Comparison of ENCODE assay signal across 1 cellular context in the genomic region with DNA sequence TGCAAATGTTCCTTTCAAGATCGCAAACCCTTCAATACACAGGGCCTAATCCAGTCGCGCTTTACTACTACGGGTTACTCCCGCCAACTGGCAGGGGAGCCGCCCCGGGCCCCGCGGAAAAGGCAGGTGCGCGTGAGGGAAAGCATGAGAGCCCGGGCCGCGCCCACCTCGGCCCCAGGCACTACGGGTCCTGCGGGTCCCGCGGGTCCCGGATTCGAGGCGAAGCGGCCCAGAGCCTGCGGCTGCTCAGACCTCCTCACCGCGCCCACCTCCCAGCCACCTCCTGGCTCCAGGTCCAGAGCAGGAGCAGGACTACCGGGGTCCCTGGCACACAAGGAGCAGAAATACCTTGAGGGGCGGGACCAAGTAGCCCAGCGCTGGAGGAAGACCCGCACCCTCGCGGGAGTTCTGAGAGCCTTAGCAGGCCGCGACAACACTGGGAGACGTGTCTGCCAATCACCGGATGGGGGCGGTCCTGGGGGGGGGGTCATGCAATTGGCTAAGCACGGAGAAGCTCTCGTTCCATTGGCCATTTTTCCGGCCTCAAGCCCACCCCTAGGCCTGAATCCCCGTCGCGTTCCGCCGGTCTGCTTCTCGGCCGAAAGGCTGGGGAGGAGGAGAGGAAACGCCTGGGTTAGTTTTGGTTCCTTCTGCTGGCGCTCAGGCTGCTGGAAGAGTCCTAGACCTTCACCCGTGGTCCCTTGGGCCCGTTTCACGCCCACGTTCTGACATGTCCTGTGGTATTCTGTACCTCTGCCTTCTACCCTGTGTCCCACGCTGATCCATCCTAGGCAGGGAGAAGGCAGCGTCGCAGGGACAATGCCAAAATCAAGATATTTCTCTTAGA.
TF ChIP-seq lines count a peak whose summit lies in the region.

No MANE protein-coding gene starts in this region.

TF ChIP-seq in HEK293, 187 proteins besides CTCF, POLR2A, EP300 and RAD21 (continued from another document and continues in another):
- 0 out of 2 replicates have a peak, but pooled peaks have one; percentile 19 for TF ChIP-seq IKZF3 (tag by site-specific recombination; IDR thresholded peaks at IDR 0.05)
- TF ChIP-seq, protein P1, sequence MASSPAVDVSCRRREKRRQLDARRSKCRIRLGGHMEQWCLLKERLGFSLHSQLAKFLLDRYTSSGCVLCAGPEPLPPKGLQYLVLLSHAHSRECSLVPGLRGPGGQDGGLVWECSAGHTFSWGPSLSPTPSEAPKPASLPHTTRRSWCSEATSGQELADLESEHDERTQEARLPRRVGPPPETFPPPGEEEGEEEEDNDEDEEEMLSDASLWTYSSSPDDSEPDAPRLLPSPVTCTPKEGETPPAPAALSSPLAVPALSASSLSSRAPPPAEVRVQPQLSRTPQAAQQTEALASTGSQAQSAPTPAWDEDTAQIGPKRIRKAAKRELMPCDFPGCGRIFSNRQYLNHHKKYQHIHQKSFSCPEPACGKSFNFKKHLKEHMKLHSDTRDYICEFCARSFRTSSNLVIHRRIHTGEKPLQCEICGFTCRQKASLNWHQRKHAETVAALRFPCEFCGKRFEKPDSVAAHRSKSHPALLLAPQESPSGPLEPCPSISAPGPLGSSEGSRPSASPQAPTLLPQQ (tag by site-specific recombination; IDR thresholded peaks at IDR 0.05), result peak; percentile 47
- peak; percentile 90 for TF ChIP-seq KLF9 (tag by site-specific recombination; IDR thresholded peaks at IDR 0.05; ENCODE audit: low read depth)
- TF ChIP-seq, protein P2, sequence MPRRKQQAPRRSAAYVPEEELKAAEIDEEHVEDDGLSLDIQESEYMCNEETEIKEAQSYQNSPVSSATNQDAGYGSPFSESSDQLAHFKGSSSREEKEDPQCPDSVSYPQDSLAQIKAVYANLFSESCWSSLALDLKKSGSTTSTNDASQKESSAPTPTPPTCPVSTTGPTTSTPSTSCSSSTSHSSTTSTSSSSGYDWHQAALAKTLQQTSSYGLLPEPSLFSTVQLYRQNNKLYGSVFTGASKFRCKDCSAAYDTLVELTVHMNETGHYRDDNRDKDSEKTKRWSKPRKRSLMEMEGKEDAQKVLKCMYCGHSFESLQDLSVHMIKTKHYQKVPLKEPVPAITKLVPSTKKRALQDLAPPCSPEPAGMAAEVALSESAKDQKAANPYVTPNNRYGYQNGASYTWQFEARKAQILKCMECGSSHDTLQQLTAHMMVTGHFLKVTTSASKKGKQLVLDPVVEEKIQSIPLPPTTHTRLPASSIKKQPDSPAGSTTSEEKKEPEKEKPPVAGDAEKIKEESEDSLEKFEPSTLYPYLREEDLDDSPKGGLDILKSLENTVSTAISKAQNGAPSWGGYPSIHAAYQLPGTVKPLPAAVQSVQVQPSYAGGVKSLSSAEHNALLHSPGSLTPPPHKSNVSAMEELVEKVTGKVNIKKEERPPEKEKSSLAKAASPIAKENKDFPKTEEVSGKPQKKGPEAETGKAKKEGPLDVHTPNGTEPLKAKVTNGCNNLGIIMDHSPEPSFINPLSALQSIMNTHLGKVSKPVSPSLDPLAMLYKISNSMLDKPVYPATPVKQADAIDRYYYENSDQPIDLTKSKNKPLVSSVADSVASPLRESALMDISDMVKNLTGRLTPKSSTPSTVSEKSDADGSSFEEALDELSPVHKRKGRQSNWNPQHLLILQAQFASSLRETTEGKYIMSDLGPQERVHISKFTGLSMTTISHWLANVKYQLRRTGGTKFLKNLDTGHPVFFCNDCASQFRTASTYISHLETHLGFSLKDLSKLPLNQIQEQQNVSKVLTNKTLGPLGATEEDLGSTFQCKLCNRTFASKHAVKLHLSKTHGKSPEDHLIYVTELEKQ (tag by site-specific recombination; IDR thresholded peaks at IDR 0.05; ENCODE audit: borderline replicate concordance), result no peak
- peak; percentile 40; the same call in 1 of the 2 replicates for TF ChIP-seq ZNF184 (tag by site-specific recombination; IDR thresholded peaks at IDR 0.05)
- TF ChIP-seq, protein P3, sequence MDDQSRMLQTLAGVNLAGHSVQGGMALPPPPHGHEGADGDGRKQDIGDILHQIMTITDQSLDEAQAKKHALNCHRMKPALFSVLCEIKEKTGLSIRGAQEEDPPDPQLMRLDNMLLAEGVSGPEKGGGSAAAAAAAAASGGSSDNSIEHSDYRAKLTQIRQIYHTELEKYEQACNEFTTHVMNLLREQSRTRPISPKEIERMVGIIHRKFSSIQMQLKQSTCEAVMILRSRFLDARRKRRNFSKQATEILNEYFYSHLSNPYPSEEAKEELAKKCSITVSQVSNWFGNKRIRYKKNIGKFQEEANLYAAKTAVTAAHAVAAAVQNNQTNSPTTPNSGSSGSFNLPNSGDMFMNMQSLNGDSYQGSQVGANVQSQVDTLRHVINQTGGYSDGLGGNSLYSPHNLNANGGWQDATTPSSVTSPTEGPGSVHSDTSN (CRISPR knock-in tag; IDR thresholded peaks at IDR 0.05), result peak; percentile 76; the same call in 1 of the 2 replicates
- 0 out of 2 replicates have a peak, but pooled peaks have one; percentile 19 for TF ChIP-seq WT1 (tag by site-specific recombination; IDR thresholded peaks at IDR 0.05)
- TF ChIP-seq, protein P4, sequence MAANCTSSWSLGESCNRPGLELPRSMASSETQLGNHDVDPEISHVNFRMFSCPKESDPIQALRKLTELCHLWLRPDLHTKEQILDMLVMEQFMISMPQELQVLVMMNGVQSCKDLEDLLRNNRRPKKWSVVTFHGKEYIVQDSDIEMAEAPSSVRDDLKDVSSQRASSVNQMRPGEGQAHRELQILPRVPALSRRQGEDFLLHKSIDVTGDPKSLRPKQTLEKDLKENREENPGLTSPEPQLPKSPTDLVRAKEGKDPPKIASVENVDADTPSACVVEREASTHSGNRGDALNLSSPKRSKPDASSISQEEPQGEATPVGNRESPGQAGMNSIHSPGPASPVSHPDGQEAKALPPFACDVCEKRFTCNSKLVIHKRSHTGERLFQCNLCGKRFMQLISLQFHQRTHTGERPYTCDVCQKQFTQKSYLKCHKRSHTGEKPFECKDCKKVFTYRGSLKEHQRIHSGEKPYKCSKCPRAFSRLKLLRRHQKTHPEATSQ (tag by site-specific recombination; IDR thresholded peaks at IDR 0.05), result no peak
- 0 out of 2 replicates have a peak, but pooled peaks have one; percentile 37 for TF ChIP-seq ZNF501 (tag by site-specific recombination; IDR thresholded peaks at IDR 0.05)
- peak; percentile 31; the same call in 1 of the 2 replicates for TF ChIP-seq ZNF24 (tag by site-specific recombination; IDR thresholded peaks at IDR 0.05)
- TF ChIP-seq ZBTB6 (tag by site-specific recombination; IDR thresholded peaks at IDR 0.05), result 0 out of 2 replicates have a peak, but pooled peaks have one; percentile 26
- peak; percentile 95 for TF ChIP-seq GLIS2 (tag by site-specific recombination; IDR thresholded peaks at IDR 0.05)
- no peak for TF ChIP-seq ZNF404 (tag by site-specific recombination; IDR thresholded peaks at IDR 0.05)
- peak; percentile 68 for TF ChIP-seq KLF16 (tag by site-specific recombination; IDR thresholded peaks at IDR 0.05)
- TF ChIP-seq ZNF600 (tag by site-specific recombination; IDR thresholded peaks at IDR 0.05), result peak; percentile 47; the same call in 1 of the 2 replicates
- no peak for TF ChIP-seq BCL11A (tag by site-specific recombination; IDR thresholded peaks at IDR 0.05; ENCODE audit: low read depth)
- 0 out of 2 replicates have a peak, but pooled peaks have one; percentile 26 for TF ChIP-seq ZNF2 (tag by site-specific recombination; IDR thresholded peaks at IDR 0.05)
- no peak for TF ChIP-seq ZNF626 (tag by site-specific recombination; IDR thresholded peaks at IDR 0.05)
- TF ChIP-seq GLIS1 (tag by site-specific recombination; IDR thresholded peaks at IDR 0.05), result peak; percentile 44; the same call in 1 of the 2 replicates
- TF ChIP-seq ZXDB (tag by site-specific recombination; IDR thresholded peaks at IDR 0.05), result peak; percentile 90
- peak; percentile 69; the same call in 1 of the 2 replicates for TF ChIP-seq ZSCAN30 (tag by site-specific recombination; IDR thresholded peaks at IDR 0.05)
- peak; percentile 15; the same call in 1 of the 2 replicates for TF ChIP-seq ZBTB17 (tag by site-specific recombination; IDR thresholded peaks at IDR 0.05)
- TF ChIP-seq SP2 (tag by site-specific recombination; IDR thresholded peaks at IDR 0.05), result peak; percentile 93
- no peak for TF ChIP-seq ZNF121 (tag by site-specific recombination; IDR thresholded peaks at IDR 0.05)
- TF ChIP-seq ZBTB20 (tag by site-specific recombination; IDR thresholded peaks at IDR 0.05), result peak; percentile 87
- no peak for TF ChIP-seq YY2 (tag by site-specific recombination; IDR thresholded peaks at IDR 0.05)
- 0 out of 2 replicates have a peak, but pooled peaks have one; percentile 38 for TF ChIP-seq ZEB2 (tag by site-specific recombination; IDR thresholded peaks at IDR 0.05)
- TF ChIP-seq, protein P5, sequence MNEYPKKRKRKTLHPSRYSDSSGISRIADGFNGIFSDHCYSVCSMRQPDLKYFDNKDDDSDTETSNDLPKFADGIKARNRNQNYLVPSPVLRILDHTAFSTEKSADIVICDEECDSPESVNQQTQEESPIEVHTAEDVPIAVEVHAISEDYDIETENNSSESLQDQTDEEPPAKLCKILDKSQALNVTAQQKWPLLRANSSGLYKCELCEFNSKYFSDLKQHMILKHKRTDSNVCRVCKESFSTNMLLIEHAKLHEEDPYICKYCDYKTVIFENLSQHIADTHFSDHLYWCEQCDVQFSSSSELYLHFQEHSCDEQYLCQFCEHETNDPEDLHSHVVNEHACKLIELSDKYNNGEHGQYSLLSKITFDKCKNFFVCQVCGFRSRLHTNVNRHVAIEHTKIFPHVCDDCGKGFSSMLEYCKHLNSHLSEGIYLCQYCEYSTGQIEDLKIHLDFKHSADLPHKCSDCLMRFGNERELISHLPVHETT (tag by site-specific recombination; IDR thresholded peaks at IDR 0.05), result 0 out of 2 replicates have a peak, but pooled peaks have one; percentile 44
- TF ChIP-seq, protein P6, sequence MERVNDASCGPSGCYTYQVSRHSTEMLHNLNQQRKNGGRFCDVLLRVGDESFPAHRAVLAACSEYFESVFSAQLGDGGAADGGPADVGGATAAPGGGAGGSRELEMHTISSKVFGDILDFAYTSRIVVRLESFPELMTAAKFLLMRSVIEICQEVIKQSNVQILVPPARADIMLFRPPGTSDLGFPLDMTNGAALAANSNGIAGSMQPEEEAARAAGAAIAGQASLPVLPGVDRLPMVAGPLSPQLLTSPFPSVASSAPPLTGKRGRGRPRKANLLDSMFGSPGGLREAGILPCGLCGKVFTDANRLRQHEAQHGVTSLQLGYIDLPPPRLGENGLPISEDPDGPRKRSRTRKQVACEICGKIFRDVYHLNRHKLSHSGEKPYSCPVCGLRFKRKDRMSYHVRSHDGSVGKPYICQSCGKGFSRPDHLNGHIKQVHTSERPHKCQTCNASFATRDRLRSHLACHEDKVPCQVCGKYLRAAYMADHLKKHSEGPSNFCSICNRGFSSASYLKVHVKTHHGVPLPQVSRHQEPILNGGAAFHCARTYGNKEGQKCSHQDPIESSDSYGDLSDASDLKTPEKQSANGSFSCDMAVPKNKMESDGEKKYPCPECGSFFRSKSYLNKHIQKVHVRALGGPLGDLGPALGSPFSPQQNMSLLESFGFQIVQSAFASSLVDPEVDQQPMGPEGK (tag by site-specific recombination; IDR thresholded peaks at IDR 0.05), result peak; percentile 51; the same call in 1 of the 2 replicates
- TF ChIP-seq ZNF785 (tag by site-specific recombination; IDR thresholded peaks at IDR 0.05), result no peak
- TF ChIP-seq KLF1 (tag by site-specific recombination; IDR thresholded peaks at IDR 0.05), result peak; percentile 68
- TF ChIP-seq PRDM10 (tag by site-specific recombination; IDR thresholded peaks at IDR 0.05), result peak; percentile 57
- no peak for TF ChIP-seq ZNF175 (tag by site-specific recombination; IDR thresholded peaks at IDR 0.05)
- 0 out of 2 replicates have a peak, but pooled peaks have one; percentile 20 for TF ChIP-seq OSR2 (tag by site-specific recombination; IDR thresholded peaks at IDR 0.05)
- TF ChIP-seq, protein P7, sequence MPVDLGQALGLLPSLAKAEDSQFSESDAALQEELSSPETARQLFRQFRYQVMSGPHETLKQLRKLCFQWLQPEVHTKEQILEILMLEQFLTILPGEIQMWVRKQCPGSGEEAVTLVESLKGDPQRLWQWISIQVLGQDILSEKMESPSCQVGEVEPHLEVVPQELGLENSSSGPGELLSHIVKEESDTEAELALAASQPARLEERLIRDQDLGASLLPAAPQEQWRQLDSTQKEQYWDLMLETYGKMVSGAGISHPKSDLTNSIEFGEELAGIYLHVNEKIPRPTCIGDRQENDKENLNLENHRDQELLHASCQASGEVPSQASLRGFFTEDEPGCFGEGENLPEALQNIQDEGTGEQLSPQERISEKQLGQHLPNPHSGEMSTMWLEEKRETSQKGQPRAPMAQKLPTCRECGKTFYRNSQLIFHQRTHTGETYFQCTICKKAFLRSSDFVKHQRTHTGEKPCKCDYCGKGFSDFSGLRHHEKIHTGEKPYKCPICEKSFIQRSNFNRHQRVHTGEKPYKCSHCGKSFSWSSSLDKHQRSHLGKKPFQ (tag by site-specific recombination; IDR thresholded peaks at IDR 0.05), result no peak
